13 cellular contexts compared by ENCODE assay signal in genomic region chr6:70375882-70376281, GRCh38. TPM values are rescaled to one million over a fixed set of nuclear protein-coding genes. Genes with fewer than 3 reads are reported as not detected.
DNase-seq lines count a peak whose midpoint lies in the region; ATAC-seq, FAIRE-seq and TF ChIP-seq lines count a peak whose summit lies in the region.
"Had no signal": no experiment of that assay in that cellular context is flagged by ENCODE, and none has a peak within 500 bp of the region (broad histone marks: within the 10 kb centered on the region; RNA-seq: fewer than 3 reads in every experiment).

No MANE protein-coding gene starts in this region.

- peak overlapping the region; percentile 48 for H3K4me2 ChIP-seq in K562 (ENCODE audit: insufficient read depth, low read length)

- CTCF ChIA-PET in K562 (lab: Yijun Ruan, JAX; ENCODE audit: low intra/inter-chr PET ratio): no interaction called here

- no peaks in the 10 kb centered on the region for H3K36me3 Mint-ChIP-seq in immature natural killer cell

- no peak overlapping the region for H3K27ac Mint-ChIP-seq in immature natural killer cell
- H3K27ac Mint-ChIP-seq: activated CD8-positive, alpha-beta T cell treated with anti-CD3 and anti-CD28 coated beads for 36 hours; stimulated activated naive CD8-positive, alpha-beta T cell treated with anti-CD3 and anti-CD28 coated beads, Interleukin-15, amount 100 ng/mL, for 72 hours had no signal

- no peaks in the 10 kb centered on the region for H3K9me3 ChIP-seq in K562 (replicated peaks; ENCODE audit: control insufficient read depth, insufficient read depth, low read depth, low read length)
- no peaks in the 10 kb centered on the region for H3K9me3 ChIP-seq in gastrocnemius medialis

- peak overlapping the region in 1 of 2 experiments; percentile 11; a peak in 1 of 4 replicates for H3K9ac ChIP-seq in K562 (ENCODE audit: insufficient read depth in 1 of 2, low read depth in 2 of 2, low read length in 2 of 2)

- peaks cover 1 to 9% (median 6%) of the 10 kb centered on the region in 3 donors for H3K27me3 Mint-ChIP-seq in immature natural killer cell (ENCODE audit: low read depth in 3 of 3)

- TF ChIP-seq POLR2A in K562 (conservative IDR thresholded peaks at IDR 0.05) (no peak), gastrocnemius medialis (IDR thresholded peaks at IDR 0.05) (no peak)

- H3K9me1 ChIP-seq in K562 (ENCODE audit: control insufficient read depth, insufficient read depth, low read length): no peaks in the 10 kb centered on the region

- H4K20me1 ChIP-seq in K562 (replicated peaks; ENCODE audit: control insufficient read depth, insufficient read depth, low read length): no peaks in the 10 kb centered on the region

- H3K4me1 Mint-ChIP-seq in immature natural killer cell: no peaks in the 10 kb centered on the region
- H3K4me1 Mint-ChIP-seq: stimulated activated naive CD8-positive, alpha-beta T cell treated with anti-CD3 and anti-CD28 coated beads, Interleukin-15, amount 100 ng/mL, for 72 hours had no signal

- no peaks in the 10 kb centered on the region for H3K9me3 Mint-ChIP-seq in immature natural killer cell
- H3K9me3 Mint-ChIP-seq: activated CD8-positive, alpha-beta T cell treated with anti-CD3 and anti-CD28 coated beads for 36 hours; stimulated activated naive CD8-positive, alpha-beta T cell treated with anti-CD3 and anti-CD28 coated beads, Interleukin-15, amount 100 ng/mL, for 72 hours had no signal

- H3K4me1 ChIP-seq in K562 (replicated peaks in 1 of 2; ENCODE audit: control insufficient read depth in 2 of 2, insufficient read depth in 2 of 2, low read length in 2 of 2) (peaks cover 0 to 16% of the 10 kb centered on the region in 2 experiments; a peak in 4 of 5 replicates), gastrocnemius medialis (no peaks in the 10 kb centered on the region)

- POLR2A ChIA-PET in K562 (lab: Yijun Ruan, JAX): interaction anchor here (0.7 to 2.0 kb wide), 3 partner anchors 13 to 37 kb away, joined by 3 to 9 read pairs (median 4); partner anchors contain the start of gene FAM135A

- ATAC-seq in K562: peak; percentile 74
- peak; percentile 25 for ATAC-seq in left lobe of liver
- no peak for ATAC-seq in gastrocnemius medialis
- ATAC-seq: activated CD8-positive, alpha-beta T cell treated with anti-CD3 and anti-CD28 coated beads for 36 hours; stimulated activated naive CD8-positive, alpha-beta T cell treated with anti-CD3 and anti-CD28 coated beads, Interleukin-15, amount 100 ng/mL, for 72 hours had no signal

- TF ChIP-seq CTCF in K562 (IDR thresholded peaks at IDR 0.05 in 2 of 3, conservative IDR thresholded peaks at IDR 0.05 in 1 of 3; ENCODE audit: insufficient read depth in 2 of 3, low read depth in 1 of 3, low read length in 3 of 3): peak; percentile 51 to 65 (median 56)
- no peak for TF ChIP-seq CTCF in gastrocnemius medialis (IDR thresholded peaks at IDR 0.05 in 4 of 5, conservative IDR thresholded peaks at IDR 0.05 in 1 of 5)

- H3K36me3 ChIP-seq in K562 (ENCODE audit: control insufficient read depth, insufficient read depth, low read length): no peaks in the 10 kb centered on the region
- H3K36me3 ChIP-seq in gastrocnemius medialis: no peaks in the 10 kb centered on the region

- H3K27ac ChIP-seq in K562 (ENCODE audit: extremely low read depth, low read depth, low read length) (no peak overlapping the region), gastrocnemius medialis (no peak overlapping the region)

- in situ Hi-C loops in K562 (cut with MboI) (no loop called here), gastrocnemius medialis (cut with MboI; ENCODE audit: low sequenced_read_pairs in 4 of 4) (no loop called here)

- DNase-seq in ELR (ENCODE audit: low read depth) (peak; percentile 28), K562 (ENCODE audit: extremely low read depth in 1 of 4, low spot score in 3 of 4) (peak; percentile 26 to 60 (median 36)), left lobe of liver (ENCODE audit: low spot score) (no peak), midbrain (lab: John Stamatoyannopoulos, UW) (no peak), gastrocnemius medialis (no peak), immature natural killer cell (no peak)
- DNase-seq in Jurkat, Clone E6-1 (ENCODE audit: low read depth, low spot score): peak; percentile 12
- no peak for DNase-seq in stimulated activated CD4-positive, alpha-beta T cell treated with anti-CD3 and anti-CD28 coated beads, Interleukin-2, amount 100 ng/mL, for 24 hours
- DNase-seq: activated CD8-positive, alpha-beta T cell treated with anti-CD3 and anti-CD28 coated beads for 36 hours; NCI-H2029 treated with DMSO at 0.1 percent for 48 hours; occipital lobe; stimulated activated naive CD8-positive, alpha-beta T cell treated with anti-CD3 and anti-CD28 coated beads, Interleukin-15, amount 100 ng/mL, for 72 hours had no signal

- no peaks in the 10 kb centered on the region for H3K79me2 ChIP-seq in K562 (ENCODE audit: control insufficient read depth, insufficient read depth, low read length)

- TF ChIP-seq RAD21 in K562 (CRISPR knock-in tag; conservative IDR thresholded peaks at IDR 0.05 in 1 of 2, IDR thresholded peaks at IDR 0.05 in 1 of 2): peak in 1 of 2 experiments; percentile 41; a peak in 3 of 4 replicates

- WGBS in K562 (ENCODE audit: insufficient coverage, low coverage, missing lambda C conversion rate): 37% methylated on average over 10 of the region's 10 CpGs

- BruUV-seq in K562 (replicated peaks; lab: Mats Ljungman, UMichigan): TSS peak; percentile 87

- TF ChIP-seq EP300 in K562 (IDR thresholded peaks at IDR 0.05; ENCODE audit: low read length): peak; percentile 3; the same call in 1 of the 2 replicates

- intact Hi-C loops in K562 (cut with micrococcal nuclease) (loop anchor here (2.0 to 10.0 kb wide), 2 partner anchors 19 to 509 kb away; no protein-coding TSS in a partner anchor), gastrocnemius medialis (cut with DNase I; ENCODE audit: low total_unique reads) (no loop called here)

- no peak overlapping the region for H3K4me3 Mint-ChIP-seq in immature natural killer cell
- H3K4me3 Mint-ChIP-seq: activated CD8-positive, alpha-beta T cell treated with anti-CD3 and anti-CD28 coated beads for 36 hours; stimulated activated naive CD8-positive, alpha-beta T cell treated with anti-CD3 and anti-CD28 coated beads, Interleukin-15, amount 100 ng/mL, for 72 hours had no signal

- H2AFZ ChIP-seq in K562 (ENCODE audit: low read depth, low read length): peak overlapping the region; percentile 82

- H3K4me3 ChIP-seq in Jurkat, Clone E6-1 (ENCODE audit: low read length): no peak overlapping the region
- H3K4me3 ChIP-seq in K562 (no peak overlapping the region), gastrocnemius medialis (no peak overlapping the region)

- no peaks in the 10 kb centered on the region for H3K27me3 ChIP-seq in K562 (ENCODE audit: control insufficient read depth in 2 of 2, insufficient read depth in 2 of 2, low read length in 2 of 2)
- H3K27me3 ChIP-seq in gastrocnemius medialis: no peaks in the 10 kb centered on the region

- peak; percentile 82 for FAIRE-seq in K562 (lab: Jason Lieb, UNC)
- FAIRE-seq: endometrium had no signal

TF ChIP-seq in K562, 482 proteins besides CTCF, POLR2A, EP300 and RAD21 (continues in another document):
- TF ChIP-seq EHMT2 (IDR thresholded peaks at IDR 0.05) (peak; percentile 46), CEBPG (CRISPR knock-in tag; IDR thresholded peaks at IDR 0.05) (no peak), CEBPG (tag; conservative IDR thresholded peaks at IDR 0.05 in 1 of 2, IDR thresholded peaks at IDR 0.05 in 1 of 2) (no peak), DACH1 (IDR thresholded peaks at IDR 0.05; ENCODE audit: partially characterized antibody) (peak; percentile 70), ZNF75A (CRISPR knock-in tag; IDR thresholded peaks at IDR 0.05) (no peak), HEY1 (CRISPR knock-in tag; IDR thresholded peaks at IDR 0.05; ENCODE audit: borderline replicate concordance) (no peak), ARID3A (IDR thresholded peaks at IDR 0.05; ENCODE audit: borderline replicate concordance, low read depth, low read length) (peak; percentile 67; the same call in 1 of the 2 replicates)

RNA-seq across cellular contexts. Expression of gene FAM135A, which starts 37.4 kb away (rescaled TPM):
- polyA plus RNA-seq in Jurkat, Clone E6-1 (2012; ENCODE audit: insufficient read depth, insufficient read length): 6.4 TPM
- 50.0 and 163 TPM in 2 replicates for total RNA-seq in K562 (2011; cell fraction: chromatin; rRNA removed; ENCODE audit: low replicate concordance)
- 29.7 and 39.0 TPM in 2 replicates for total RNA-seq in K562 (2011; cell fraction: nucleolus; rRNA removed)
- total RNA-seq in K562 (2011; cell fraction: nucleoplasm; rRNA removed): 71.1 and 110 TPM in 2 replicates
- total RNA-seq in K562 (2014; rRNA removed): 22.6 and 23.0 TPM in 2 replicates
- total RNA-seq in K562 (2014; rRNA removed; fragmentation: Illumina TruSeq; extraction: Trizol): 32.1 and 32.7 TPM in 2 replicates
- total RNA-seq in K562 (2015; rRNA removed; fragmentation: Illumina TruSeq; extraction: Trizol): 24.8 and 26.4 TPM in 2 replicates
- 17.8 and 21.0 TPM in 2 replicates for total RNA-seq in K562 (2021)
- polyA plus RNA-seq in K562 (2011; rRNA removed): 32.9 and 34.1 TPM in 2 replicates
- polyA plus RNA-seq in K562 (2011; cell fraction: cytosol; rRNA removed): 5.9 and 15.1 TPM in 2 replicates
- 35.3 and 52.2 TPM in 2 replicates for polyA plus RNA-seq in K562 (2011; cell fraction: nucleus; rRNA removed)
- polyA plus RNA-seq in K562 (2012): 9.8 and 10.6 TPM in 2 replicates
- 15.6 and 19.2 TPM in 2 replicates for polyA plus RNA-seq in K562 (2014; fragmentation: Illumina TruSeq; extraction: Trizol)
- 1 to 10 TPM; 7.4 to 8.4 TPM for polyA plus RNA-seq in K562 (2014; fragmentation: Nextera tagmentation; extraction: Ambion mirVana)
- 17.0 and 19.2 TPM in 2 replicates for polyA plus RNA-seq in K562 (2014; rRNA removed)
- polyA minus RNA-seq in K562 (2011; rRNA and poly(A)+ RNA removed): 60.0 and 79.3 TPM in 2 replicates
- polyA minus RNA-seq in K562 (2011; cell fraction: cytosol; rRNA and poly(A)+ RNA removed): 14.0 and 14.7 TPM in 2 replicates
- polyA minus RNA-seq in K562 (2011; cell fraction: nucleus; rRNA and poly(A)+ RNA removed): 78.8 and 104 TPM in 2 replicates
- total RNA-seq in left lobe of liver: 3.9 TPM
- total RNA-seq in gastrocnemius medialis: 10 to 100 TPM in 3 of 4 donors, 1 to 10 TPM in 1; 9.3 to 18.4 (median 12.9) TPM
- 1 to 10 TPM in 2 of 3 donors, not detected in 1; 2.1 to 2.5 TPM for polyA plus RNA-seq in immature natural killer cell

Comparison
In these comparisons a context has a peak if more than half of its experiments do, and no peak if none do; other contexts are left out.
1. DNase-seq: peak in ELR (single experiment), Jurkat, Clone E6-1 (single experiment) and K562 (4 of 4); none in left lobe of liver (single experiment), stimulated activated CD4-positive, alpha-beta T cell treated with anti-CD3 and anti-CD28 coated beads, Interleukin-2, amount 100 ng/mL, for 24 hours (0 of 2), midbrain (single experiment), gastrocnemius medialis (0 of 2) and immature natural killer cell (0 of 3).
2. ATAC-seq: peak in K562 (single experiment) and left lobe of liver (single experiment); none in gastrocnemius medialis (0 of 2).
3. CTCF ChIP-seq: peak in K562 (3 of 3); none in gastrocnemius medialis (0 of 5).